ENCODE assay signal across 19 cellular contexts in the genomic region with DNA sequence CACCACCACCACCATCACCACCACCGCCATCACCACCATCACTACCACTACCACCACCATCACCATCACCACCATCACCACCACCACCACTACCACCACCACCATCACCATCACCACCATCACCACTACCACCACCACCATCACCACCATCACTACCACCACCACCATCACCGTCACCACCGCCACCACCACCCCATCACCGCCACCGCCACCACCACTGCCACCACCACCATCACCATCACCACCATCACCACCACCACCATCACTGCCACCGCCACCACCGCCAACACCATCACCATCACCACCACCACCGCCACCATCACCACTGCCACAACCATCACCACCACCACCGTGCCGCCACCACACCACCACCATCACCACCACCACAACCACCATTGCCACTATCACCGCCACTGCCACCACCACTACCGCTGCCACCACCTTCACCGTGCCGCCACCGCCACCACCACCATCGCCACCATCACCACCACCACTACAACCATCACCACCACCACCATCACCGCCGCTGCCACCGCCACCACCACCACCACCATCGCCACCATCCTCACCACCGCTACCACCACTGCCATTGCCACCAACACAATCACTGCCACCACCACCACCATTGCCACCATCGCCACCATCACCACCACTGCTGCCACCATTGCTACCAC.
"Had no signal": no experiment of that assay in that cellular context is flagged by ENCODE, and none has a peak within 500 bp of the region (broad histone marks: within the 10 kb centered on the region; RNA-seq: fewer than 3 reads in every experiment).

No MANE protein-coding gene starts in this region.

- H3K9me3 ChIP-seq: colonic mucosa, ovary, right atrium auricular region, tibial artery, upper lobe of right lung had no signal

- FAIRE-seq: endothelial cell of umbilical vein, small intestine had no signal

- H3K4me1 ChIP-seq: colonic mucosa, foreskin keratinocyte, right atrium auricular region, tibial artery, upper lobe of right lung had no signal

- H3K36me3 ChIP-seq: colonic mucosa, ovary, right atrium auricular region, tibial artery, upper lobe of right lung had no signal

- H3K27ac Mint-ChIP-seq: endodermal cell had no signal

- H3K36me3 Mint-ChIP-seq: naive thymus-derived CD8-positive, alpha-beta T cell had no signal

- ATAC-seq: foreskin keratinocyte; left colon; left ventricle myocardium superior; mucosa of descending colon; naive thymus-derived CD8-positive, alpha-beta T cell; upper lobe of right lung had no signal

- H3K4me3 ChIP-seq: colonic mucosa, mucosa of descending colon, ovary, right atrium auricular region, tibial artery, upper lobe of right lung had no signal

- H3K27me3 Mint-ChIP-seq: naive thymus-derived CD8-positive, alpha-beta T cell had no signal

- H3K4me1 Mint-ChIP-seq: endodermal cell; naive thymus-derived CD8-positive, alpha-beta T cell had no signal

- DNase-seq: colonic mucosa; effector CD4-positive, alpha-beta T cell; endodermal cell; erythroblast; foreskin keratinocyte; left colon; left ventricle myocardium superior; mammary epithelial cell; mucosa of descending colon; naive thymus-derived CD8-positive, alpha-beta T cell; nucleus accumbens; ovary; small intestine; stimulated activated CD4-positive, alpha-beta T cell treated with anti-CD3 and anti-CD28 coated beads, Interleukin-12 subunit alpha, Interleukin-12 subunit beta, amount 100 ng/mL, for 4 hours; stimulated activated naive CD4-positive, alpha-beta T cell treated with Interleukin-2 at 50 U/mL for 16 hours; tibial artery; upper lobe of right lung had no signal

- H3K27ac ChIP-seq: colonic mucosa, foreskin keratinocyte, ovary, right atrium auricular region, tibial artery, upper lobe of right lung had no signal

- H3K4me3 Mint-ChIP-seq: endodermal cell; naive thymus-derived CD8-positive, alpha-beta T cell had no signal

- H3K27me3 ChIP-seq: colonic mucosa, foreskin keratinocyte, ovary, right atrium auricular region, tibial artery, upper lobe of right lung had no signal
